In the genomic region with DNA sequence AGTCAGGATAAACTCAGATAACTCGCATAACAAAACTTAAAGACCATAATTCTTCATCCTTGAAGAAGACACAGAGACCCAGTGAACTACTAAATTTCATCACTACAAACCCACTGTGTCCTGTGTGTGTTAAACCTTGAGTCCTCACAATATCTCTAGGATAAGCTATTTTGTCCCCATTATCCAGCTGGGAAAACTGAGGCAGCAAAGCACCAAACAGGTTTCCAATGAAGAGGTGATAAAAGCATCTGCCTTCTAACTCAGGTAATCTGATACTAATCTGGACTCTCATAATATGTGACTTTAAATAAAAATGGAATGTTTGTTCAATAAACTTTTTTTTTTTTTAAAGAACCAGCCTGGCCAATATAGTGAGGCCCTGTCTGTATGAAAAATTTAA, we compare ENCODE assay signal across 38 cellular contexts.
"Had no signal": no experiment of that assay in that cellular context is flagged by ENCODE, and none has a peak within 500 bp of the region (broad histone marks: within the 10 kb centered on the region; RNA-seq: fewer than 3 reads in every experiment).

No MANE protein-coding gene starts in this region.

- H3K4me1 Mint-ChIP-seq: activated naive CD4-positive, alpha-beta T cell treated with anti-CD3 and anti-CD28 coated beads, Interleukin-2, amount 10 ng/mL, durations not matched to agents 7 days and 5 days; activated naive CD8-positive, alpha-beta T cell treated with anti-CD3 and anti-CD28 coated beads, Interleukin-2, amount 50 U/mL, for 24 hours; activated T-helper 17 cell treated with anti-CD3 and anti-CD28 coated beads, Interleukin-2, amount 50 U/mL, for 72 hours; brain; central memory CD8-positive, alpha-beta T cell had no signal

- FAIRE-seq: astrocyte, bronchial epithelial cell had no signal

- H3K27ac Mint-ChIP-seq: activated naive CD4-positive, alpha-beta T cell treated with anti-CD3 and anti-CD28 coated beads for 36 hours; activated naive CD4-positive, alpha-beta T cell treated with anti-CD3 and anti-CD28 coated beads, Interleukin-2, amount 10 ng/mL, durations not matched to agents 7 days and 5 days; activated naive CD4-positive, alpha-beta T cell treated with anti-CD3 and anti-CD28 coated beads, Interleukin-2, amount 50 U/mL, for 24 hours; activated naive CD4-positive, alpha-beta T cell treated with anti-CD3 and anti-CD28 coated beads, Interleukin-2, amount 50 U/mL, for 72 hours; activated naive CD8-positive, alpha-beta T cell; activated naive CD8-positive, alpha-beta T cell treated with anti-CD3 and anti-CD28 coated beads for 36 hours; activated naive CD8-positive, alpha-beta T cell treated with anti-CD3 and anti-CD28 coated beads, Interleukin-2, amount 10 ng/mL, durations not matched to agents 7 days and 5 days; activated naive CD8-positive, alpha-beta T cell treated with anti-CD3 and anti-CD28 coated beads, Interleukin-2, amount 50 U/mL, for 24 hours; activated T-cell treated with anti-CD3 and anti-CD28 coated beads, Interleukin-2, amount 50 U/mL, for 24 hours; activated T-cell treated with anti-CD3 and anti-CD28 coated beads, Interleukin-2, amount 50 U/mL, for 72 hours; activated T-helper 1 cell treated with anti-CD3 and anti-CD28 coated beads, Interleukin-12 subunit alpha, Interleukin-12 subunit beta, Interleukin-2, Interleukin-4 antibody, amounts not matched to agents 30 ng/mL and 10 ng/mL and 1 ng/mL, durations not matched to agents 14 hours and 24 hours and 36 hours; activated T-helper 17 cell treated with anti-CD3 and anti-CD28 coated beads, Interleukin-2, amount 50 U/mL, for 72 hours; activated T-helper 2 cell treated with anti-CD3 and anti-CD28 coated beads, Interferon-gamma antibody, Interleukin-2, Interleukin-4, amounts not matched to agents 10 μg/mL and 5 μg/mL and 100 μg/mL, durations not matched to agents 14 hours and 24 hours and 36 hours; brain had no signal

- H3K4me3 Mint-ChIP-seq: activated naive CD4-positive, alpha-beta T cell treated with anti-CD3 and anti-CD28 coated beads for 36 hours; activated naive CD4-positive, alpha-beta T cell treated with anti-CD3 and anti-CD28 coated beads, Interleukin-2, amount 10 ng/mL, durations not matched to agents 7 days and 5 days; activated naive CD4-positive, alpha-beta T cell treated with anti-CD3 and anti-CD28 coated beads, Interleukin-2, amount 50 U/mL, for 24 hours; activated naive CD8-positive, alpha-beta T cell; activated naive CD8-positive, alpha-beta T cell treated with anti-CD3 and anti-CD28 coated beads for 36 hours; activated naive CD8-positive, alpha-beta T cell treated with anti-CD3 and anti-CD28 coated beads, Interleukin-2, amount 10 ng/mL, durations not matched to agents 7 days and 5 days; activated naive CD8-positive, alpha-beta T cell treated with anti-CD3 and anti-CD28 coated beads, Interleukin-2, amount 50 U/mL, for 24 hours; activated T-cell treated with anti-CD3 and anti-CD28 coated beads, Interleukin-2, amount 50 U/mL, for 24 hours; activated T-cell treated with anti-CD3 and anti-CD28 coated beads, Interleukin-2, amount 50 U/mL, for 4 hours; activated T-cell treated with anti-CD3 and anti-CD28 coated beads, Interleukin-2, amount 50 U/mL, for 72 hours; activated T-helper 1 cell treated with anti-CD3 and anti-CD28 coated beads, Interleukin-12 subunit alpha, Interleukin-12 subunit beta, Interleukin-2, Interleukin-4 antibody, amounts not matched to agents 30 ng/mL and 10 ng/mL and 1 ng/mL, durations not matched to agents 14 hours and 24 hours and 36 hours; activated T-helper 17 cell treated with anti-CD3 and anti-CD28 coated beads, Interleukin-2, amount 50 U/mL, for 72 hours; brain; central memory CD8-positive, alpha-beta T cell had no signal

- DNase-seq: activated effector memory CD4-positive, alpha-beta T cell treated with anti-CD3 and anti-CD28 coated beads, Interleukin-2, amount 50 U/mL, for 16 hours; activated effector memory CD4-positive, alpha-beta T cell treated with Interleukin-2 at 50 U/mL for 16 hours; activated gamma-delta T cell; activated gamma-delta T cell treated with Interleukin-2 at 50 U/mL for 16 hours; activated naive CD4-positive, alpha-beta T cell; activated naive CD4-positive, alpha-beta T cell treated with anti-CD3 and anti-CD28 coated beads for 36 hours; activated naive CD4-positive, alpha-beta T cell treated with anti-CD3 and anti-CD28 coated beads, Interleukin-2, amount 10 ng/mL, durations not matched to agents 7 days and 5 days; activated naive CD4-positive, alpha-beta T cell treated with anti-CD3 and anti-CD28 coated beads, Interleukin-2, amount 50 U/mL, for 16 hours; activated naive CD4-positive, alpha-beta T cell treated with Interleukin-2 at 50 U/mL for 16 hours; activated naive CD8-positive, alpha-beta T cell treated with anti-CD3 and anti-CD28 coated beads for 36 hours; activated naive CD8-positive, alpha-beta T cell treated with anti-CD3 and anti-CD28 coated beads, Interleukin-2, amount 10 ng/mL, durations not matched to agents 7 days and 5 days; activated naive CD8-positive, alpha-beta T cell treated with anti-CD3 and anti-CD28 coated beads, Interleukin-2, amount 50 U/mL, for 24 hours; activated T-cell treated with anti-CD3 and anti-CD28 coated beads, Interleukin-2, amount 50 U/mL, for 1 hour; activated T-cell treated with anti-CD3 and anti-CD28 coated beads, Interleukin-2, amount 50 U/mL, for 24 hours; activated T-cell treated with anti-CD3 and anti-CD28 coated beads, Interleukin-2, amount 50 U/mL, for 4 hours; activated T-cell treated with anti-CD3 and anti-CD28 coated beads, Interleukin-2, amount 50 U/mL, for 48 hours; activated T-cell treated with anti-CD3 and anti-CD28 coated beads, Interleukin-2, amount 50 U/mL, for 72 hours; adrenal gland; amniotic stem cell; anterior cingulate cortex; aorta; body of pancreas; brain microvascular endothelial cell; central memory CD4-positive, alpha-beta T cell; cerebellar nuclear complex had no signal

- ATAC-seq: activated naive CD4-positive, alpha-beta T cell treated with anti-CD3 and anti-CD28 coated beads, Interleukin-2, amount 50 U/mL, for 72 hours; activated naive CD8-positive, alpha-beta T cell treated with anti-CD3 and anti-CD28 coated beads, Interleukin-2, amount 50 U/mL, for 24 hours; activated T-cell treated with anti-CD3 and anti-CD28 coated beads, Interleukin-2, amount 50 U/mL, for 4 hours; activated T-cell treated with anti-CD3 and anti-CD28 coated beads, Interleukin-2, amount 50 U/mL, for 72 hours; body of pancreas had no signal

- H3K9me3 ChIP-seq: adrenal gland had no signal

- H3K36me3 ChIP-seq: adrenal gland, ascending aorta, brain microvascular endothelial cell, breast epithelium, cardiac muscle cell had no signal

- H3K4me1 ChIP-seq: adrenal gland, ascending aorta, body of pancreas, breast epithelium had no signal

- H3K27me3 ChIP-seq: adrenal gland, ascending aorta, body of pancreas, brain microvascular endothelial cell, breast epithelium, cardiac muscle cell had no signal

- H3K27me3 Mint-ChIP-seq: activated naive CD4-positive, alpha-beta T cell treated with anti-CD3 and anti-CD28 coated beads, Interleukin-2, amount 50 U/mL, for 24 hours; activated T-helper 17 cell treated with anti-CD3 and anti-CD28 coated beads, Interleukin-2, amount 50 U/mL, for 72 hours had no signal

- H3K27ac ChIP-seq: adrenal gland, ascending aorta, body of pancreas, brain microvascular endothelial cell, breast epithelium, cardiac muscle cell had no signal

- H3K9me3 Mint-ChIP-seq: activated naive CD4-positive, alpha-beta T cell treated with anti-CD3 and anti-CD28 coated beads, Interleukin-2, amount 50 U/mL, for 24 hours had no signal

- H3K4me3 ChIP-seq: adrenal gland, ascending aorta, body of pancreas, breast epithelium, cardiac muscle cell had no signal
